In the genomic region with DNA sequence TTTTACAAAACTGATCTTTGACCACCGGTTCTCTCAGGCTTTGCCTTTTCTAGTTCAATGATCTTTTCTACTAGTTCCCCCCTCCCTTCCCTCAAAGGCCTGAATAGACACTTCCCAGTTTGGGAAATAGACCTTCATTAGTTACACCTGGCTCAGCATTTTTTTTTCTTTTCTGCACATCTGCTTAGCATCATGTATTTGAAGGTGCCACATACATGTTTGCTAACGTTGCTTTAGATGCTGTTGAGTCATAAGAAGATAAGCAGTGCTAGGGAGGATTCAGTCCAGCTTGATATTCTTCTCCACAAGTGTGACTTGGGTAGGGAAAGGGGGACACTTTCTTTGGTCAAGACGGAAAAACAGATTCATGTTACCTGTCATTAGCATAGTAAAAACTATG, we compare ENCODE assay signal across 17 cellular contexts.
DNase-seq lines count a peak whose midpoint lies in the region; ATAC-seq, FAIRE-seq and TF ChIP-seq lines count a peak whose summit lies in the region.
"Had no signal": no experiment of that assay in that cellular context is flagged by ENCODE, and none has a peak within 500 bp of the region (broad histone marks: within the 10 kb centered on the region; RNA-seq: fewer than 3 reads in every experiment).

No MANE protein-coding gene starts in this region.

- H4K20me1 ChIP-seq in astrocyte (ENCODE audit: insufficient read depth, low read length) = peaks cover 52% of the 10 kb centered on the region

- TF ChIP-seq CTCF in left ventricle myocardium inferior (IDR thresholded peaks at IDR 0.05; ENCODE audit: borderline replicate concordance) (no peak), astrocyte (IDR thresholded peaks at IDR 0.05; ENCODE audit: insufficient read depth, low read depth, low read length) (no peak), thyroid gland (IDR thresholded peaks at IDR 0.05) (no peak)

- H3K27me3 Mint-ChIP-seq in astrocyte (ENCODE audit: low read depth, unreplicated experiment) = no peaks in the 10 kb centered on the region

- H3K9me3 Mint-ChIP-seq in astrocyte (ENCODE audit: unreplicated experiment) = peaks cover 4% of the 10 kb centered on the region

- H3K4me3 Mint-ChIP-seq in astrocyte (ENCODE audit: unreplicated experiment) = no peak overlapping the region

- H3K79me2 ChIP-seq in astrocyte (ENCODE audit: insufficient read depth, low read length) = peaks cover 52% of the 10 kb centered on the region

- no peak for DNase-seq in left ventricle myocardium inferior
- DNase-seq in left ventricle myocardium superior = no peak
- DNase-seq in astrocyte (ENCODE audit: low read depth) = peak; percentile 48
- peak; percentile 43 for DNase-seq in iris pigment epithelial cell (ENCODE audit: low read depth)
- DNase-seq in thyroid gland = no peak
- no peak for DNase-seq in SIG-M5 (lab: John Stamatoyannopoulos, UW)
- no peak for DNase-seq in NCI-H526 (lab: John Stamatoyannopoulos, UW)
- no peak for DNase-seq in NCI-H510A treated with DMSO at 0.1 percent for 48 hours (lab: John Stamatoyannopoulos, UW)
- DNase-seq: KBM-7, NCI-H1105, NCI-H187, NCI-H2171 treated with DMSO at 0.1 percent for 48 hours, NCI-H510A, Peyer's patch had no signal

- H3K4me3 ChIP-seq in left ventricle myocardium inferior (no peak overlapping the region), astrocyte (ENCODE audit: insufficient read depth, low read depth, low read length) (no peak overlapping the region), thyroid gland (replicated peaks in 1 of 3) (no peak overlapping the region)
- H3K4me3 ChIP-seq: Peyer's patch had no signal

- H3K9me3 ChIP-seq in left ventricle myocardium inferior (replicated peaks) (no peaks in the 10 kb centered on the region), astrocyte (ENCODE audit: insufficient read depth, low read depth, low read length) (no peaks in the 10 kb centered on the region), thyroid gland (no peaks in the 10 kb centered on the region)
- H3K9me3 ChIP-seq: Peyer's patch had no signal

- peaks cover 13% of the 10 kb centered on the region for H3K36me3 Mint-ChIP-seq in astrocyte (ENCODE audit: low read depth, unreplicated experiment)

- intact Hi-C loops in left ventricle myocardium inferior (cut with micrococcal nuclease) = no loop called here
- intact Hi-C loops in left ventricle myocardium superior (cut with micrococcal nuclease) = no loop called here
- intact Hi-C loops in thyroid gland (cut with DNase I) = no loop called here

- peak overlapping the region; percentile 51 for H3K4me2 ChIP-seq in astrocyte (ENCODE audit: low read length)

- peak overlapping the region; percentile 46 for H3K27ac ChIP-seq in left ventricle myocardium inferior (replicated peaks)
- H3K27ac ChIP-seq in astrocyte (ENCODE audit: low read depth, low read length) = peak overlapping the region; percentile 46
- H3K27ac ChIP-seq in thyroid gland = peak overlapping the region; percentile 22 to 65 (median 38)
- H3K27ac ChIP-seq: Peyer's patch had no signal

- FAIRE-seq in astrocyte (lab: Jason Lieb, UNC) = no peak
- FAIRE-seq: GM18507, GM19239 had no signal

- no peaks in the 10 kb centered on the region for H3K36me3 ChIP-seq in left ventricle myocardium inferior
- H3K36me3 ChIP-seq in astrocyte (ENCODE audit: insufficient read depth, low read length) = peaks cover 4% of the 10 kb centered on the region
- no peaks in the 10 kb centered on the region for H3K36me3 ChIP-seq in thyroid gland
- H3K36me3 ChIP-seq: Peyer's patch had no signal

- H3K27me3 ChIP-seq in left ventricle myocardium inferior (ENCODE audit: low read depth) = no peaks in the 10 kb centered on the region
- no peaks in the 10 kb centered on the region for H3K27me3 ChIP-seq in astrocyte (ENCODE audit: insufficient read depth, low read length)
- H3K27me3 ChIP-seq in thyroid gland = no peaks in the 10 kb centered on the region
- H3K27me3 ChIP-seq: Peyer's patch had no signal

- ATAC-seq in left ventricle myocardium superior = no peak
- ATAC-seq: HCT116 had no signal

- WGBS in thyroid gland, 2 donors = 62 to 66% methylated on average over 3 of the region's 3 CpGs

- peaks cover 24% of the 10 kb centered on the region for H3K4me1 Mint-ChIP-seq in astrocyte (ENCODE audit: low read depth, unreplicated experiment)

- H3K27ac Mint-ChIP-seq in astrocyte (ENCODE audit: unreplicated experiment) = no peak overlapping the region

- no peak overlapping the region for H2AFZ ChIP-seq in astrocyte (ENCODE audit: low read depth, low read length)

- H3K4me1 ChIP-seq in left ventricle myocardium inferior = peaks cover 14% of the 10 kb centered on the region
- H3K4me1 ChIP-seq in astrocyte (ENCODE audit: insufficient read depth, low read length) = peaks cover 19% of the 10 kb centered on the region
- peaks cover 0 to 13% of the 10 kb centered on the region in 2 donors for H3K4me1 ChIP-seq in thyroid gland
- H3K4me1 ChIP-seq: Peyer's patch had no signal

- no peak for TF ChIP-seq POLR2A in thyroid gland (IDR thresholded peaks at IDR 0.05)

- no peak overlapping the region for H3K9ac ChIP-seq in astrocyte (ENCODE audit: low read length)

Comparison
In these comparisons a context has a peak if more than half of its experiments do, and no peak if none do; other contexts are left out.
1. DNase-seq: peak in astrocyte (single experiment) and iris pigment epithelial cell (single experiment); none in left ventricle myocardium inferior (single experiment), left ventricle myocardium superior (single experiment), thyroid gland (0 of 2), SIG-M5 (single experiment), NCI-H526 (0 of 2) and NCI-H510A treated with DMSO at 0.1 percent for 48 hours (single experiment).
2. Peak in every context shown above with its lines, with median percentiles within 50 percentile points of each other: H3K27ac ChIP-seq.